ENCODE assay signal across 21 cellular contexts in genomic region chr18:51162617-51163016, GRCh38. TPM values are rescaled to one million over a fixed set of nuclear protein-coding genes. Genes with fewer than 3 reads are reported as not detected.
DNase-seq lines count a peak whose midpoint lies in the region; ATAC-seq and TF ChIP-seq lines count a peak whose summit lies in the region.
"Had no signal": no experiment of that assay in that cellular context is flagged by ENCODE, and none has a peak within 500 bp of the region (broad histone marks: within the 10 kb centered on the region; RNA-seq: fewer than 3 reads in every experiment).

No MANE protein-coding gene starts in this region.

- ATAC-seq in DND-41 (ENCODE audit: insufficient read depth, low read depth) (peak; percentile 47; the same call in 2 of the 3 replicates), GM18867 (IDR thresholded peaks at IDR 0.05; ENCODE audit: unreplicated experiment) (peak; percentile 46)
- ATAC-seq in activated CD8-positive, alpha-beta T cell treated with anti-CD3 and anti-CD28 coated beads for 36 hours, result peak; percentile 56
- ATAC-seq in naive thymus-derived CD4-positive, alpha-beta T cell, result peak; percentile 17
- ATAC-seq: Panc1 had no signal

- H3K4me1 Mint-ChIP-seq in activated CD8-positive, alpha-beta T cell treated with anti-CD3 and anti-CD28 coated beads for 36 hours (ENCODE audit: low read depth), result peaks cover 28% of the 10 kb centered on the region
- H3K4me1 Mint-ChIP-seq in naive thymus-derived CD4-positive, alpha-beta T cell, result peaks cover 0 to 35% (median 4%) of the 10 kb centered on the region in 7 donors

- H3K27me3 Mint-ChIP-seq in activated CD8-positive, alpha-beta T cell treated with anti-CD3 and anti-CD28 coated beads for 36 hours, result no peaks in the 10 kb centered on the region
- no peaks in the 10 kb centered on the region for H3K27me3 Mint-ChIP-seq in naive thymus-derived CD4-positive, alpha-beta T cell

- CTCF ChIA-PET in activated CD8-positive, alpha-beta T cell treated with anti-CD3 and anti-CD28 coated beads for 36 hours (lab: Charles Lee), result no interaction called here
- CTCF ChIA-PET in naive thymus-derived CD4-positive, alpha-beta T cell (lab: Charles Lee), result no interaction called here

- H2AFZ ChIP-seq in DND-41 (ENCODE audit: low read depth, low read length), result no peak overlapping the region

- H3K79me2 ChIP-seq in DND-41 (ENCODE audit: insufficient read depth, low read length), result no peaks in the 10 kb centered on the region

- H4K20me1 ChIP-seq in DND-41 (ENCODE audit: insufficient read depth, low read length), result no peaks in the 10 kb centered on the region; the same call in 1 of the 2 replicates

- H3K9me3 Mint-ChIP-seq in activated CD8-positive, alpha-beta T cell treated with anti-CD3 and anti-CD28 coated beads for 36 hours, result no peaks in the 10 kb centered on the region
- peaks cover 0 to 4% (median 0%) of the 10 kb centered on the region in 11 donors for H3K9me3 Mint-ChIP-seq in naive thymus-derived CD4-positive, alpha-beta T cell

- H3K27me3 ChIP-seq in DND-41 (ENCODE audit: insufficient read depth, low read length, poor library complexity), result no peaks in the 10 kb centered on the region
- H3K27me3 ChIP-seq in naive thymus-derived CD4-positive, alpha-beta T cell (ENCODE audit: control insufficient read depth in 2 of 2, insufficient read depth in 2 of 2, low read length in 2 of 2), result no peaks in the 10 kb centered on the region
- H3K27me3 ChIP-seq in dorsolateral prefrontal cortex, result no peaks in the 10 kb centered on the region
- H3K27me3 ChIP-seq: MG63, SJSA1 had no signal

- H3K36me3 ChIP-seq in DND-41 (ENCODE audit: insufficient read depth, low read length), result no peaks in the 10 kb centered on the region
- H3K36me3 ChIP-seq in naive thymus-derived CD4-positive, alpha-beta T cell (ENCODE audit: control insufficient read depth in 2 of 3, insufficient read depth in 3 of 3, low read length in 3 of 3), result no peaks in the 10 kb centered on the region
- H3K36me3 ChIP-seq: HAP-1, MG63, SJSA1 had no signal

- no peaks in the 10 kb centered on the region for H3K9me3 ChIP-seq in DND-41 (ENCODE audit: insufficient read depth, low read length, severe bottlenecking)
- no peaks in the 10 kb centered on the region for H3K9me3 ChIP-seq in naive thymus-derived CD4-positive, alpha-beta T cell (ENCODE audit: control insufficient read depth in 2 of 3, low read length in 3 of 3)
- H3K9me3 ChIP-seq: HAP-1, MG63, SJSA1 had no signal

- no peak overlapping the region for H3K4me2 ChIP-seq in DND-41 (ENCODE audit: insufficient read depth, low read length)

- H3K27ac ChIP-seq in DND-41 (ENCODE audit: low read length) (no peak overlapping the region), dorsolateral prefrontal cortex (no peak overlapping the region), caudate nucleus (ENCODE audit: low read depth, low read length) (no peak overlapping the region)
- H3K27ac ChIP-seq in naive thymus-derived CD4-positive, alpha-beta T cell (ENCODE audit: low read depth, low read length), result no peak overlapping the region
- H3K27ac ChIP-seq: C4-2B, SJSA1 had no signal

- H3K4me3 ChIP-seq in DND-41 (ENCODE audit: low read depth in 1 of 2, low read length in 2 of 2) (no peak overlapping the region), dorsolateral prefrontal cortex (no peak overlapping the region)
- no peak overlapping the region for H3K4me3 ChIP-seq in naive thymus-derived CD4-positive, alpha-beta T cell (ENCODE audit: low read length)
- H3K4me3 ChIP-seq: HAP-1, MG63, SJSA1 had no signal

- no peak overlapping the region for H3K9ac ChIP-seq in DND-41 (ENCODE audit: low read depth, low read length)

- TF ChIP-seq CTCF in DND-41 (IDR thresholded peaks at IDR 0.05; ENCODE audit: borderline replicate concordance, extremely low read depth, low read length, poor library complexity, severe bottlenecking) (no peak), dorsolateral prefrontal cortex (IDR thresholded peaks at IDR 0.05 in 54 of 56, conservative IDR thresholded peaks at IDR 0.05 in 2 of 56; ENCODE audit: low read depth in 1 of 56, partially characterized antibody in 56 of 56) (no peak)
- TF ChIP-seq CTCF in activated CD8-positive, alpha-beta T cell treated with anti-CD3 and anti-CD28 coated beads for 36 hours (IDR thresholded peaks at IDR 0.05), result no peak

- H3K27ac Mint-ChIP-seq in activated CD8-positive, alpha-beta T cell treated with anti-CD3 and anti-CD28 coated beads for 36 hours, result no peak overlapping the region
- no peak overlapping the region for H3K27ac Mint-ChIP-seq in naive thymus-derived CD4-positive, alpha-beta T cell

- intact Hi-C loops in activated CD8-positive, alpha-beta T cell treated with anti-CD3 and anti-CD28 coated beads for 36 hours (cut with micrococcal nuclease), result no loop called here
- intact Hi-C loops in naive thymus-derived CD4-positive, alpha-beta T cell (cut with micrococcal nuclease), result no loop called here
- intact Hi-C loops in dorsolateral prefrontal cortex (cut with DNase I), result no loop called here

- H3K36me3 Mint-ChIP-seq in activated CD8-positive, alpha-beta T cell treated with anti-CD3 and anti-CD28 coated beads for 36 hours (ENCODE audit: low read depth), result peaks cover 1% of the 10 kb centered on the region
- H3K36me3 Mint-ChIP-seq in naive thymus-derived CD4-positive, alpha-beta T cell, result peaks cover 0 to 6% (median 0%) of the 10 kb centered on the region in 5 donors

- no peak for DNase-seq in DND-41
- DNase-seq in activated CD8-positive, alpha-beta T cell treated with anti-CD3 and anti-CD28 coated beads for 36 hours, result no peak
- no peak for DNase-seq in naive thymus-derived CD4-positive, alpha-beta T cell
- DNase-seq in NCI-H345 treated with DMSO at 0.1 percent for 48 hours (lab: John Stamatoyannopoulos, UW; ENCODE audit: unreplicated experiment), result no peak
- no peak for DNase-seq in dorsolateral prefrontal cortex
- no peak for DNase-seq in caudate nucleus (lab: John Stamatoyannopoulos, UW)
- no peak for DNase-seq in NCI-H69 (lab: John Stamatoyannopoulos, UW)
- DNase-seq: ACHN, DMS79 treated with DMSO at 0.1 percent for 48 hours, IMR-90, Karpas-422, MG63, NCI-H1092 treated with DMSO at 0.1 percent for 48 hours, NCI-H146, NCI-H2081, NCI-H82 had no signal

- POLR2A ChIA-PET in activated CD8-positive, alpha-beta T cell treated with anti-CD3 and anti-CD28 coated beads for 36 hours (lab: Charles Lee), result interaction anchor here (1.1 to 4.2 kb wide), 2 partner anchors 9 kb away, joined by 3 to 25 read pairs; no protein-coding TSS in a partner anchor
- POLR2A ChIA-PET in naive thymus-derived CD4-positive, alpha-beta T cell (lab: Charles Lee), result no interaction called here

- H3K4me3 Mint-ChIP-seq in activated CD8-positive, alpha-beta T cell treated with anti-CD3 and anti-CD28 coated beads for 36 hours, result no peak overlapping the region
- peak overlapping the region in 1 of 10 donors; percentile 14 for H3K4me3 Mint-ChIP-seq in naive thymus-derived CD4-positive, alpha-beta T cell

- H3K4me1 ChIP-seq in DND-41 (ENCODE audit: insufficient read depth, low read length), result no peaks in the 10 kb centered on the region
- H3K4me1 ChIP-seq in naive thymus-derived CD4-positive, alpha-beta T cell (ENCODE audit: control insufficient read depth in 2 of 2, insufficient read depth in 2 of 2, low read length in 2 of 2), result no peaks in the 10 kb centered on the region
- H3K4me1 ChIP-seq: HAP-1, SJSA1 had no signal

RNA-seq across cellular contexts. Expression of gene MEX3C, which starts 34.9 kb away (rescaled TPM):
- total RNA-seq in activated CD8-positive, alpha-beta T cell treated with anti-CD3 and anti-CD28 coated beads for 36 hours, result 10 to 100 TPM; 51.5 to 52.6 TPM
- total RNA-seq in naive thymus-derived CD4-positive, alpha-beta T cell, result 10 to 100 TPM; 47.1 to 68.8 (median 53.7) TPM
- polyA plus RNA-seq in naive thymus-derived CD4-positive, alpha-beta T cell, result 1 to 10 TPM; 4.3 to 4.8 TPM
- total RNA-seq in dorsolateral prefrontal cortex, result 10 to 100 TPM; 16.1 to 34.8 (median 23.9) TPM
